In the genomic region with DNA sequence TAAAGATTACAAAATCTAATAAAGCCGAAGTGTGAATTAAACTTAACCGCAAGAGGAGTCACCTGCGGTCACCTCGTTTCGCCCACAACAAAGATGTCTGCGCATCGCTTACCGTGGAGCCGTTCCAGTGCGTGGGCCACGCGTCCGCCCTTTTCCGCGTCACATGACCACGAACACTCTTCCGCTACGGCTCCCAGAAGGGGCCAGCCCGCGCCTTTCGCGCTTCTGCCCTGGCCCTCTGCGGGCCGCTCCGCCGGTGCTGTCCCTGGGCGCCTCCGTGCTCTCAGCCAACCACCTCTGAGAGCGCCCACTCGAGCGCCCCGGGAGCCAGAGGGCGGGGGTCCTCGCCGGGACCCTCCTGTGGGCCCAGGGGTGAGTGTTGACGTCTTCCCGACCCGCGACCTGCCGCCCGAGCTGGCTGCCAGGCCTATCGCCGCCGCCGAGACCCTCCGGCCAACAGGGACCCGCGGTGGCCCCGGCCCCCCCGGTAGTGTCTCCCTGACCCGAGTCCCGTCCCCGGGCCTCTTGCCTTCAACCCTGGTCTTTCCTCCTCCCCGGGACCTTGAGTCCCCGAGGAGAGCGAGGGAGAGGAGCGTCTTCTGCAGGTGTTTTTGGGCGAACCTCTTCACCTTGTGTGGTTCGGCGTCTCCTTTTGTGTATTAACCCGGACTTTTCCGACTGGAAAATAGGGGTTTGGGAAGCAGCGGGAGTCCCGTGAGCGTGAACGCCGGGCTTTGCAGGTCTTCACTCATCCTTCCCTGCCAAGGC, we compare ENCODE assay signal across 8 cellular contexts. TPM values are rescaled to one million over a fixed set of nuclear protein-coding genes. Genes with fewer than 3 reads are reported as not detected.
DNase-seq lines count a peak whose midpoint lies in the region; ATAC-seq and TF ChIP-seq lines count a peak whose summit lies in the region.

A gene with protein sequence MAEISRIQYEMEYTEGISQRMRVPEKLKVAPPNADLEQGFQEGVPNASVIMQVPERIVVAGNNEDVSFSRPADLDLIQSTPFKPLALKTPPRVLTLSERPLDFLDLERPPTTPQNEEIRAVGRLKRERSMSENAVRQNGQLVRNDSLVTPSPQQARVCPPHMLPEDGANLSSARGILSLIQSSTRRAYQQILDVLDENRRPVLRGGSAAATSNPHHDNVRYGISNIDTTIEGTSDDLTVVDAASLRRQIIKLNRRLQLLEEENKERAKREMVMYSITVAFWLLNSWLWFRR (plus strand): TSS at position 196 of the 768 bp plus-strand sequence. CDS start 5,415 bp downstream, outside the sequence.

- TF ChIP-seq CTCF in left ventricle myocardium inferior (IDR thresholded peaks at IDR 0.05; ENCODE audit: borderline replicate concordance) (peak; percentile 18), progenitor cell of endocrine pancreas (IDR thresholded peaks at IDR 0.05; ENCODE audit: unreplicated experiment) (peak; percentile 35)

- DNase-seq in NCI-H1694 (lab: John Stamatoyannopoulos, UW) (peak; percentile 87), T-helper 17 cell (peak; percentile 83 to 88 (median 86)), amygdala (lab: John Stamatoyannopoulos, UW) (peak; percentile 51 to 95 (median 85)), left ventricle myocardium inferior (peak; percentile 93), progenitor cell of endocrine pancreas (ENCODE audit: low spot score, unreplicated experiment) (peak; percentile 70), ureter (ENCODE audit: low spot score) (peak; percentile 95)

- H3K4me1 ChIP-seq in left ventricle myocardium inferior: peaks cover 35% of the 10 kb centered on the region

- peak within 1 kb of the TSS; percentile 89 for H3K4me3 ChIP-seq in left ventricle myocardium inferior

- peak; percentile 68 for TF ChIP-seq POLR2A in GM15510 (IDR thresholded peaks at IDR 0.05; ENCODE audit: borderline replicate concordance, extremely low read depth, insufficient read length)

- H3K36me3 Mint-ChIP-seq in T-helper 17 cell (ENCODE audit: low read depth) (no peaks in the 10 kb centered on the region), progenitor cell of endocrine pancreas (ENCODE audit: insufficient read depth) (peaks cover 10% of the 10 kb centered on the region)

- peaks cover 12% of the 10 kb centered on the region for H3K36me3 ChIP-seq in left ventricle myocardium inferior

- H3K27ac Mint-ChIP-seq in T-helper 17 cell: peak within 1 kb of the TSS; percentile 91
- H3K27ac Mint-ChIP-seq in progenitor cell of endocrine pancreas: peak within 1 kb of the TSS; percentile 99

- H3K9me3 ChIP-seq in T-helper 17 cell (ENCODE audit: control insufficient read depth, low read length, poor library complexity, severe bottlenecking) (no peaks in the 10 kb centered on the region), left ventricle myocardium inferior (replicated peaks) (peaks cover 5% of the 10 kb centered on the region)

- peak within 1 kb of the TSS; percentile 93 for H3K27ac ChIP-seq in left ventricle myocardium inferior (replicated peaks)

- peaks cover 19% of the 10 kb centered on the region for H3K9me3 Mint-ChIP-seq in progenitor cell of endocrine pancreas (ENCODE audit: low read depth)

- H3K4me3 Mint-ChIP-seq in T-helper 17 cell (peak within 1 kb of the TSS; percentile 96), progenitor cell of endocrine pancreas (ENCODE audit: low read depth) (peak within 1 kb of the TSS; percentile 94)

- H3K27me3 Mint-ChIP-seq in T-helper 17 cell (no peaks in the 10 kb centered on the region), progenitor cell of endocrine pancreas (no peaks in the 10 kb centered on the region)

- H3K4me1 Mint-ChIP-seq in T-helper 17 cell (peaks cover 18% of the 10 kb centered on the region), progenitor cell of endocrine pancreas (ENCODE audit: low read depth) (peaks cover 9% of the 10 kb centered on the region)

- no peaks in the 10 kb centered on the region for H3K27me3 ChIP-seq in left ventricle myocardium inferior (ENCODE audit: low read depth)

- ATAC-seq in HG02885 (IDR thresholded peaks at IDR 0.05; ENCODE audit: poor library complexity, unreplicated experiment) (peak; percentile 98), T-helper 17 cell (peak; percentile 98)

- intact Hi-C loops in left ventricle myocardium inferior (cut with micrococcal nuclease): no loop called here

RNA-seq across cellular contexts. Expression of the gene that starts here (rescaled TPM):
- total RNA-seq in T-helper 17 cell (10 to 100 TPM; 47.7 to 49.3 TPM), left ventricle myocardium inferior (88.0 TPM), progenitor cell of endocrine pancreas (84.8 and 94.7 TPM in 2 replicates), ureter (73.0 TPM)

Comparison
In these comparisons a context has a peak if more than half of its experiments do, and no peak if none do; other contexts are left out.
1. Peak in every context shown above with its lines: DNase-seq, ATAC-seq, H3K4me3 ChIP-seq and H3K27ac ChIP-seq.